ENCODE assay signal across 1 cellular context in genomic region chr4:6909113-6909969, GRCh38.
TF ChIP-seq lines count a peak whose summit lies in the region.

TBC1D14 (plus strand) TSS chr4:6909826; CDS start chr4:6923390, 13,564 bp downstream.

TF ChIP-seq in HepG2, 621 proteins besides CTCF, POLR2A, EP300 and RAD21 (continued from another document and continues in another):
- TF ChIP-seq HMGXB4 (CRISPR knock-in tag; IDR thresholded peaks at IDR 0.05; ENCODE audit: borderline replicate concordance in 1 of 2, low read depth in 1 of 2) (peak; percentile 62 to 68; a peak in 2 of 4 replicates), NFYB (CRISPR knock-in tag; IDR thresholded peaks at IDR 0.05) (no peak), XRCC5 (optimal IDR thresholded peaks at IDR 0.05; ENCODE audit: low read length) (peak; percentile 55), ZBED4 (CRISPR knock-in tag; IDR thresholded peaks at IDR 0.05; ENCODE audit: borderline replicate concordance) (0 out of 2 replicates have a peak, but pooled peaks have one; percentile 3), ZNF766 (CRISPR knock-in tag; IDR thresholded peaks at IDR 0.05; ENCODE audit: borderline replicate concordance) (no peak; the same call in 1 of the 2 replicates), MAZ (IDR thresholded peaks at IDR 0.05; ENCODE audit: borderline replicate concordance, low read depth, low read length) (peak; percentile 67), MAZ (CRISPR knock-in tag; IDR thresholded peaks at IDR 0.05; ENCODE audit: low read depth) (0 out of 2 replicates have a peak, but pooled peaks have one; percentile 57), ZNF281 (CRISPR knock-in tag; IDR thresholded peaks at IDR 0.05; ENCODE audit: borderline replicate concordance) (peak; percentile 92), ZFY (CRISPR knock-in tag; IDR thresholded peaks at IDR 0.05) (peak; percentile 73), ZNF503 (CRISPR knock-in tag; IDR thresholded peaks at IDR 0.05) (peak; percentile 66), ZC3H13 (CRISPR knock-in tag; IDR thresholded peaks at IDR 0.05) (peak; percentile 38; the same call in 1 of the 2 replicates), HES4 (CRISPR knock-in tag; IDR thresholded peaks at IDR 0.05; ENCODE audit: borderline replicate concordance) (peak; percentile 51; the same call in 1 of the 2 replicates), AGO2 (optimal IDR thresholded peaks at IDR 0.05; ENCODE audit: low read depth, low read length) (peak; percentile 95), MTA1 (CRISPR knock-in tag; IDR thresholded peaks at IDR 0.05; ENCODE audit: borderline replicate concordance) (peak; percentile 72; the same call in 1 of the 2 replicates), NFAT5 (CRISPR knock-in tag; IDR thresholded peaks at IDR 0.05) (peak; percentile 42), YEATS2 (CRISPR knock-in tag; IDR thresholded peaks at IDR 0.05; ENCODE audit: borderline replicate concordance) (0 out of 2 replicates have a peak, but pooled peaks have one; percentile 42), PRMT3 (CRISPR knock-in tag; IDR thresholded peaks at IDR 0.05; ENCODE audit: borderline replicate concordance, low read depth) (0 out of 2 replicates have a peak, but pooled peaks have one; percentile 31), PITX1 (CRISPR knock-in tag; IDR thresholded peaks at IDR 0.05) (0 out of 2 replicates have a peak, but pooled peaks have one; percentile 19), SRSF1 (optimal IDR thresholded peaks at IDR 0.05; ENCODE audit: low read depth, low read length) (peak; percentile 91), ZNF772 (CRISPR knock-in tag; IDR thresholded peaks at IDR 0.05) (peak; percentile 70; the same call in 1 of the 2 replicates), ERF (CRISPR knock-in tag; IDR thresholded peaks at IDR 0.05) (0 out of 2 replicates have a peak, but pooled peaks have one; percentile 18), MTERF4 (CRISPR knock-in tag; IDR thresholded peaks at IDR 0.05) (no peak), DMAP1 (CRISPR knock-in tag; IDR thresholded peaks at IDR 0.05) (peak; percentile 74), HNRNPUL1 (IDR thresholded peaks at IDR 0.05; ENCODE audit: low read depth, low read length) (0 out of 2 replicates have a peak, but pooled peaks have one; percentile 44), MTF2 (CRISPR knock-in tag; IDR thresholded peaks at IDR 0.05; ENCODE audit: borderline replicate concordance) (no peak), ZSCAN31 (CRISPR knock-in tag; IDR thresholded peaks at IDR 0.05; ENCODE audit: low read depth) (peak; percentile 70; the same call in 1 of the 2 replicates), SP1 (IDR thresholded peaks at IDR 0.05) (no peak), SP1 (CRISPR knock-in tag; IDR thresholded peaks at IDR 0.05) (peak; percentile 21; the same call in 1 of the 2 replicates), ARHGAP35 (CRISPR knock-in tag; IDR thresholded peaks at IDR 0.05; ENCODE audit: borderline replicate concordance) (peak; percentile 60; the same call in 1 of the 2 replicates), SRSF4 (IDR thresholded peaks at IDR 0.05; ENCODE audit: low read depth, low read length, poor library complexity, severe bottlenecking) (no peak), ETV5 (CRISPR knock-in tag; IDR thresholded peaks at IDR 0.05; ENCODE audit: borderline replicate concordance) (peak; percentile 49; the same call in 1 of the 2 replicates), PAXIP1 (CRISPR knock-in tag; conservative IDR thresholded peaks at IDR 0.05) (0 out of 2 replicates have a peak, but pooled peaks have one; percentile 45), BATF2 (CRISPR knock-in tag; IDR thresholded peaks at IDR 0.05) (no peak), HOXA3 (CRISPR knock-in tag; IDR thresholded peaks at IDR 0.05) (peak; percentile 85), PCBP1 (IDR thresholded peaks at IDR 0.05; ENCODE audit: borderline replicate concordance, low read depth, low read length) (0 out of 2 replicates have a peak, but pooled peaks have one; percentile 54)
